ENCODE assay signal across 10 cellular contexts in the genomic region with DNA sequence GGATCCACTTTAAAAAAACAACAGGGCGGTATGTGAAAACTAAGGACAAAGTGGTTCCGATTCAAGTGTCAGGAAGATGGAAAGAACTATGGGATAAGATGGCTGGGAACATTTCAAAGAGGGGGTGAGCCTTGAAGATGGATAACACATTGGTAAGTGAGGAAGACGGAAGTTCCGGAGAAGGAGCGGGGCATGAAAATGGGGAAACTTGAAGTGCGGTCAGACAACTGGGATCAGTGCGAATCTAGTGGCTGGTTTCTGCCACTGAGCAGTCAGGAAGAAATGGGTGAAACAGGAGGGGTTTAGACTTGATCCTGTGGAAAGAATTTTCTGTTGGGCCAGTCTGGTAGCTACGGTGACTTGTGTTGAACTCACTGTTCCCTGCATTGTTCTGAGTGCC. TPM values are rescaled to one million over a fixed set of nuclear protein-coding genes. Genes with fewer than 3 reads are reported as not detected.
DNase-seq lines count a peak whose midpoint lies in the region; ATAC-seq, FAIRE-seq and TF ChIP-seq lines count a peak whose summit lies in the region.
"Had no signal": no experiment of that assay in that cellular context is flagged by ENCODE, and none has a peak within 500 bp of the region (broad histone marks: within the 10 kb centered on the region; RNA-seq: fewer than 3 reads in every experiment).

No MANE protein-coding gene starts in this region.

- FAIRE-seq in frontal cortex (lab: Jason Lieb, UNC) = no peak
- FAIRE-seq: colon had no signal

- H3K27me3 ChIP-seq in GM06990 (replicated peaks; ENCODE audit: control insufficient read depth, insufficient read depth, low read length) = no peaks in the 10 kb centered on the region
- H3K27me3 ChIP-seq in Panc1 (ENCODE audit: control insufficient read depth, insufficient read depth, low read length) = no peaks in the 10 kb centered on the region
- H3K27me3 ChIP-seq in psoas muscle (ENCODE audit: insufficient read depth in 3 of 3, low read length in 2 of 3) = no peaks in the 10 kb centered on the region

- H3K27ac ChIP-seq in Panc1 (ENCODE audit: low read length) (peak overlapping the region; percentile 88), psoas muscle (no peak overlapping the region)

- 82 to 90% (median 90%) methylated on average over 8 of the region's 8 CpGs for WGBS in psoas muscle, 3 donors

- in situ Hi-C loops in Panc1 (cut with HindIII; ENCODE audit: low pct_unique_long_range_greater_than_20kb, low sequenced_read_pairs) = no loop called here

- POLR2A ChIA-PET in Panc1 (lab: Charles Lee) = no interaction called here

- H3K9me3 ChIP-seq in Panc1 (ENCODE audit: control insufficient read depth, insufficient read depth, low read depth, low read length) (no peaks in the 10 kb centered on the region), psoas muscle (no peaks in the 10 kb centered on the region)

- H3K36me3 ChIP-seq in GM06990 (ENCODE audit: control insufficient read depth, insufficient read depth, low read length) (peaks cover 3% of the 10 kb centered on the region; the same call in 1 of the 2 replicates), Panc1 (ENCODE audit: control insufficient read depth, insufficient read depth, low read length) (no peaks in the 10 kb centered on the region; the same call in 1 of the 2 replicates), psoas muscle (ENCODE audit: insufficient read depth in 1 of 2, low read depth in 1 of 2) (peaks cover 10 to 33% of the 10 kb centered on the region in 2 donors)

- intact Hi-C loops in Panc1 (cut with micrococcal nuclease; ENCODE audit: unreplicated experiment) = no loop called here
- intact Hi-C loops in psoas muscle (cut with DNase I) = loop anchor here in 1 of 2 donors (5.0 kb wide), 1 partner anchor 34 kb away; the partner anchor contains the start of genes CFAP61 and CRNKL1

- ATAC-seq in Panc1 (no peak), psoas muscle (no peak), HG03108 (IDR thresholded peaks at IDR 0.05; ENCODE audit: unreplicated experiment) (no peak)

- no peak for TF ChIP-seq CTCF in GM06990 (IDR thresholded peaks at IDR 0.05; ENCODE audit: insufficient read depth, low read length, poor library complexity, severe bottlenecking)
- no peak for TF ChIP-seq CTCF in Panc1 (IDR thresholded peaks at IDR 0.05)
- no peak for TF ChIP-seq CTCF in epithelial cell of proximal tubule (conservative IDR thresholded peaks at IDR 0.05; ENCODE audit: low read depth, low read length)
- no peak for TF ChIP-seq CTCF in psoas muscle (IDR thresholded peaks at IDR 0.05)

- CTCF ChIA-PET in Panc1 (lab: Charles Lee) = no interaction called here

- BruUV-seq in Panc1 (replicated peaks; lab: Mats Ljungman, UMichigan) = TSS peak; percentile 90

- H3K4me3 ChIP-seq in GM06990 (replicated peaks; ENCODE audit: low read depth, low read length) (peak overlapping the region; percentile 96), Panc1 (ENCODE audit: low read depth in 2 of 2, low read length in 2 of 2) (peak overlapping the region; percentile 80 to 90), epithelial cell of proximal tubule (ENCODE audit: low read depth, low read length) (peak overlapping the region; percentile 92), psoas muscle (peak overlapping the region; percentile 100)

- DNase-seq in GM06990 (ENCODE audit: extremely low read depth, insufficient read length) (no peak), Panc1 (ENCODE audit: low read depth, low spot score) (no peak), epithelial cell of proximal tubule (ENCODE audit: low read depth) (no peak), psoas muscle (no peak), LoVo (ENCODE audit: low spot score) (no peak), NCI-H2081 (lab: John Stamatoyannopoulos, UW) (no peak), frontal cortex (ENCODE audit: low spot score in 2 of 2) (no peak)
- DNase-seq: NCI-H2171 treated with DMSO at 0.1 percent for 48 hours had no signal

- peaks cover 26% of the 10 kb centered on the region for H3K4me1 ChIP-seq in Panc1 (ENCODE audit: control insufficient read depth, insufficient read depth, low read length)
- H3K4me1 ChIP-seq in psoas muscle = peaks cover 47% of the 10 kb centered on the region

RNA-seq across cellular contexts. Expression of gene NAA20, which starts 1.2 kb away (rescaled TPM):
- total RNA-seq in Panc1 (2021; ENCODE audit: unreplicated experiment) (65.6 TPM), epithelial cell of proximal tubule (41.8 and 59.1 TPM in 2 replicates), psoas muscle (100 to 1,000 TPM in 1 of 4 donors, 10 to 100 TPM in 3; 64.2 to 121 (median 89.5) TPM), frontal cortex (46.5 TPM)
- polyA plus RNA-seq in Panc1 (2012; ENCODE audit: insufficient read length) = 56.9 TPM
- 100 to 1,000 TPM in 2 of 3 donors, 10 to 100 TPM in 1; 95.4 to 114 (median 112) TPM for polyA plus RNA-seq in psoas muscle

RNA-seq across cellular contexts. Expression of gene CRNKL1, which starts 33.9 kb away (rescaled TPM):
- total RNA-seq in Panc1 (2021; ENCODE audit: unreplicated experiment) (16.4 TPM), epithelial cell of proximal tubule (15.8 and 18.7 TPM in 2 replicates), psoas muscle (10 to 100 TPM; 20.1 to 30.6 (median 24.2) TPM), frontal cortex (74.6 TPM)
- 13.1 TPM for polyA plus RNA-seq in Panc1 (2012; ENCODE audit: insufficient read length)
- 10 to 100 TPM; 20.3 to 28.8 (median 23.2) TPM for polyA plus RNA-seq in psoas muscle

RNA-seq across cellular contexts. Expression of gene CFAP61, which starts 34.0 kb away (rescaled TPM):
- total RNA-seq in Panc1 (2021; ENCODE audit: unreplicated experiment) (0.28 TPM), epithelial cell of proximal tubule (not detected in 2 replicates), psoas muscle (10 to 100 TPM; 23.2 to 59.4 (median 38.8) TPM), frontal cortex (2.0 TPM)
- not detected for polyA plus RNA-seq in Panc1 (2012; ENCODE audit: insufficient read length)
- 10 to 100 TPM in 2 of 3 donors, 1 to 10 TPM in 1; 8.3 to 32.3 (median 10.9) TPM for polyA plus RNA-seq in psoas muscle
